ENCODE assay signal across 21 cellular contexts in the genomic region with DNA sequence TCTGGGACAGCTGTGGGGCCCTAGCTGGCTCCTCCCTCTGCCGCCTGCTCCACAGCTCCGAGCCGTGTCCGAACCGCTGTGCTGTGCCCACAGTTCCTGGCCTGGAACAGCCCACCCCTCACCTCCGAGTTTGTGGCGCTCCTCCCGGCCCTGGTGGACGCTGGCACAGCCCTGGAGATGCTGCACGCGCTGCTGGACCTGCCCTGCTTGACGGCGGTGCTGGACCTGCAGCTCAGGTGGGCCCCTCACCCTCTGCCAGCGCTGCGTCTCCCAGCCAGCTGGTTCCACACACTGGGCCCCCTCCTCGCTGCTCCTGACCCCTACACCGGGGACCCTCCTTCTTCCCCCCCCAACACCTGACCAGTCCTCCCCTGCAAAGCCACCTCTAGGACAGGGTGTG.
"Had no signal": no experiment of that assay in that cellular context is flagged by ENCODE, and none has a peak within 500 bp of the region (broad histone marks: within the 10 kb centered on the region; RNA-seq: fewer than 3 reads in every experiment).

No MANE protein-coding gene starts in this region.

- H3K27me3 Mint-ChIP-seq: activated CD8-positive, alpha-beta memory T cell treated with anti-CD3 and anti-CD28 coated beads, Interleukin-2, amount 10 ng/mL, durations not matched to agents 7 days and 5 days; activated T-cell treated with anti-CD3 and anti-CD28 coated beads, Interleukin-2, amount 50 U/mL, for 24 hours had no signal

- H3K4me3 ChIP-seq: cardiac muscle cell, Peyer's patch had no signal

- H3K36me3 ChIP-seq: cardiac muscle cell had no signal

- H3K27ac ChIP-seq: brain microvascular endothelial cell, cardiac muscle cell, Peyer's patch, RWPE1 had no signal

- ATAC-seq: activated CD8-positive, alpha-beta memory T cell treated with anti-CD3 and anti-CD28 coated beads, Interleukin-2, amount 10 ng/mL, durations not matched to agents 7 days and 5 days; activated naive CD4-positive, alpha-beta T cell treated with anti-CD3 and anti-CD28 coated beads, Interleukin-2, amount 50 U/mL, for 72 hours; WTC11 had no signal

- H3K4me3 Mint-ChIP-seq: activated CD8-positive, alpha-beta memory T cell treated with anti-CD3 and anti-CD28 coated beads, Interleukin-2, amount 10 ng/mL, durations not matched to agents 7 days and 5 days; activated T-cell treated with anti-CD3 and anti-CD28 coated beads, Interleukin-2, amount 50 U/mL, for 24 hours; T-helper 1 cell treated with Interleukin-12 subunit alpha and Interleukin-12 subunit beta and Interleukin-4 antibody, amounts not matched to agents 30 μg/mL and 1 μg/mL, for 36 hours; WTC11 had no signal

- H3K4me1 Mint-ChIP-seq: activated CD8-positive, alpha-beta memory T cell treated with anti-CD3 and anti-CD28 coated beads, Interleukin-2, amount 10 ng/mL, durations not matched to agents 7 days and 5 days; WTC11 had no signal

- DNase-seq: activated CD4-positive, alpha-beta T cell treated with anti-CD3 and anti-CD28 coated beads for 48 hours; activated CD4-positive, alpha-beta T cell treated with anti-CD3 and anti-CD28 coated beads, Interleukin-2, amount 50 U/mL, for 48 hours; activated CD4-positive, CD25-positive, alpha-beta regulatory T cell treated with anti-CD3 and anti-CD28 coated beads, Interleukin-2, amount 50 U/mL, for 72 hours; activated CD8-positive, alpha-beta memory T cell treated with anti-CD3 and anti-CD28 coated beads, Interleukin-2, amount 10 ng/mL, durations not matched to agents 7 days and 5 days; activated effector memory CD4-positive, alpha-beta T cell treated with anti-CD3 and anti-CD28 coated beads, Interleukin-2, amount 50 U/mL, for 16 hours; activated naive CD4-positive, alpha-beta T cell treated with Interleukin-2 at 50 U/mL for 16 hours; activated T-cell treated with anti-CD3 and anti-CD28 coated beads, Interleukin-2, amount 50 U/mL, for 24 hours; brain microvascular endothelial cell; Kasumi-1; NCI-H146; NCI-H187 treated with DMSO at 0.1 percent for 48 hours; NCI-H2081 treated with DMSO at 0.1 percent for 48 hours; NCI-H446; NCI-H524; Peyer's patch; SHP77 treated with DMSO at 0.1 percent for 48 hours had no signal

- H3K27me3 ChIP-seq: brain microvascular endothelial cell, cardiac muscle cell, Peyer's patch had no signal

- H3K27ac Mint-ChIP-seq: activated CD8-positive, alpha-beta memory T cell treated with anti-CD3 and anti-CD28 coated beads, Interleukin-2, amount 10 ng/mL, durations not matched to agents 7 days and 5 days; activated naive CD4-positive, alpha-beta T cell treated with anti-CD3 and anti-CD28 coated beads, Interleukin-2, amount 50 U/mL, for 72 hours; activated T-cell treated with anti-CD3 and anti-CD28 coated beads, Interleukin-2, amount 50 U/mL, for 24 hours; T-helper 1 cell treated with Interleukin-12 subunit alpha and Interleukin-12 subunit beta and Interleukin-4 antibody, amounts not matched to agents 30 μg/mL and 1 μg/mL, for 36 hours; WTC11 had no signal

- H3K9me3 ChIP-seq: Peyer's patch had no signal

- H3K9me3 Mint-ChIP-seq: activated naive CD4-positive, alpha-beta T cell treated with anti-CD3 and anti-CD28 coated beads, Interleukin-2, amount 50 U/mL, for 72 hours; activated T-cell treated with anti-CD3 and anti-CD28 coated beads, Interleukin-2, amount 50 U/mL, for 24 hours; T-helper 1 cell treated with Interleukin-12 subunit alpha and Interleukin-12 subunit beta and Interleukin-4 antibody, amounts not matched to agents 30 μg/mL and 1 μg/mL, for 36 hours; WTC11 had no signal
